In genomic region chr17:59366040-59366757, GRCh38 we compare ENCODE assay signal across 8 cellular contexts. TPM values are rescaled to one million over a fixed set of nuclear protein-coding genes. Genes with fewer than 3 reads are reported as not detected.
DNase-seq lines count a peak whose midpoint lies in the region; ATAC-seq and TF ChIP-seq lines count a peak whose summit lies in the region.

No MANE protein-coding gene starts in this region.

- TF ChIP-seq CTCF in A673 (conservative IDR thresholded peaks at IDR 0.05; ENCODE audit: low read depth, low read length): no peak

- H3K27me3 ChIP-seq in SJCRH30: no peaks in the 10 kb centered on the region
- no peaks in the 10 kb centered on the region for H3K27me3 ChIP-seq in A673 (replicated peaks; ENCODE audit: insufficient read depth, low read depth, low read length, poor library complexity)

- H3K36me3 ChIP-seq in SJCRH30 (no peaks in the 10 kb centered on the region), A673 (ENCODE audit: insufficient read depth, low read length, poor library complexity, severe bottlenecking) (no peaks in the 10 kb centered on the region)

- ATAC-seq in left cardiac atrium: peak; percentile 5 to 7

- peak overlapping the region; percentile 9; the same call in 1 of the 2 replicates for H3K27ac ChIP-seq in SJCRH30
- no peak overlapping the region for H3K27ac ChIP-seq in A673 (ENCODE audit: low read depth, low read length, poor library complexity, severe bottlenecking)

- intact Hi-C loops in left cardiac atrium (cut with DNase I) (loop anchor here in 1 of 2 donors (5.0 kb wide), 1 partner anchor 34 kb away; the partner anchor contains the start of gene YPEL2), A673 (cut with micrococcal nuclease; ENCODE audit: unreplicated experiment) (no loop called here), posterior cingulate gyrus (cut with DNase I) (loop anchor here (5.0 kb wide), 1 partner anchor 34 kb away; the partner anchor contains the start of gene YPEL2)

- DNase-seq in DMS 273 (lab: John Stamatoyannopoulos, UW; ENCODE audit: unreplicated experiment): peak; percentile 67
- no peak for DNase-seq in DMS 273 treated with DMSO at 0.1 percent for 48 hours (lab: John Stamatoyannopoulos, UW)
- peak; percentile 39 to 43 for DNase-seq in SJCRH30
- DNase-seq in left cardiac atrium: no peak
- DNase-seq in retina: peak; percentile 70
- no peak for DNase-seq in foreskin melanocyte
- DNase-seq in A673 (ENCODE audit: low spot score): no peak
- DNase-seq in posterior cingulate gyrus: no peak

- POLR2A ChIA-PET in A673 (lab: Charles Lee; ENCODE audit: low non-redundant PET): no interaction called here

- H3K4me1 ChIP-seq in SJCRH30 (peaks cover 67% of the 10 kb centered on the region), A673 (ENCODE audit: insufficient read depth, low read length, poor library complexity, severe bottlenecking) (no peaks in the 10 kb centered on the region)

- no peak overlapping the region for H3K4me3 ChIP-seq in SJCRH30
- H3K4me3 ChIP-seq in A673 (ENCODE audit: low read depth, low read length, poor library complexity, severe bottlenecking): no peak overlapping the region

- H3K9me3 ChIP-seq in SJCRH30 (replicated peaks) (no peaks in the 10 kb centered on the region), A673 (ENCODE audit: low read depth, low read length, poor library complexity, severe bottlenecking) (no peaks in the 10 kb centered on the region)

- CTCF ChIA-PET in A673 (lab: Charles Lee): interaction anchor here (0.6 kb wide), 1 partner anchor 778 kb away, joined by 6 read pairs; no protein-coding TSS in a partner anchor

- no TSS peak for BruUV-seq in A673 (replicated peaks; lab: Mats Ljungman, UMichigan)

RNA-seq across cellular contexts. Expression of gene YPEL2, which starts 34.7 kb away (rescaled TPM):
- total RNA-seq in SJCRH30 (2014; rRNA removed; shearing (Covaris generic)): 1.6 and 1.8 TPM in 2 replicates
- total RNA-seq in left cardiac atrium (10 to 100 TPM; 10.5 to 25.4 TPM), A673 (2021) (0.60 and 0.96 TPM in 2 replicates)

Comparison
In these comparisons a context has a peak if more than half of its experiments do, and no peak if none do; other contexts are left out.
1. DNase-seq: peak in DMS 273 (single experiment), SJCRH30 (2 of 2) and retina (single experiment); none in DMS 273 treated with DMSO at 0.1 percent for 48 hours (single experiment), left cardiac atrium (single experiment), foreskin melanocyte (single experiment), A673 (single experiment) and posterior cingulate gyrus (0 of 10).